In genomic region chr3:197352382-197352781, GRCh38 we compare ENCODE assay signal across 11 cellular contexts. TPM values are rescaled to one million over a fixed set of nuclear protein-coding genes. Genes with fewer than 3 reads are reported as not detected.
DNase-seq lines count a peak whose midpoint lies in the region; ATAC-seq, FAIRE-seq and TF ChIP-seq lines count a peak whose summit lies in the region.
"Had no signal": no experiment of that assay in that cellular context is flagged by ENCODE, and none has a peak within 500 bp of the region (broad histone marks: within the 10 kb centered on the region; RNA-seq: fewer than 3 reads in every experiment).

No MANE protein-coding gene starts in this region.

- TF ChIP-seq POLR2A in stomach (IDR thresholded peaks at IDR 0.05), result no peak

- H3K27ac ChIP-seq in HEK293 (ENCODE audit: extremely low read depth, low read depth, low read length) (no peak overlapping the region), astrocyte (ENCODE audit: low read depth, low read length) (peak overlapping the region; percentile 72), right cardiac atrium (ENCODE audit: low read length) (peak overlapping the region; percentile 77), stomach (peak overlapping the region in 1 of 5 donors; percentile 22)

- H3K27ac Mint-ChIP-seq in astrocyte (ENCODE audit: unreplicated experiment), result no peak overlapping the region

- no peak overlapping the region for H3K4me3 Mint-ChIP-seq in astrocyte (ENCODE audit: unreplicated experiment)
- H3K4me3 Mint-ChIP-seq: central memory CD8-positive, alpha-beta T cell had no signal

- no peak overlapping the region for H3K4me3 ChIP-seq in HEK293 (ENCODE audit: low read depth, low read length)
- H3K4me3 ChIP-seq in astrocyte (ENCODE audit: insufficient read depth, low read depth, low read length), result no peak overlapping the region
- no peak overlapping the region for H3K4me3 ChIP-seq in right cardiac atrium (ENCODE audit: low read length)
- no peak overlapping the region for H3K4me3 ChIP-seq in stomach

- H3K79me2 ChIP-seq in astrocyte (ENCODE audit: insufficient read depth, low read length), result no peaks in the 10 kb centered on the region

- intact Hi-C loops in right cardiac atrium (cut with DNase I) (no loop called here), stomach (cut with DNase I; ENCODE audit: low total_unique reads) (no loop called here)

- peak; percentile 79 to 82 for ATAC-seq in right cardiac atrium
- no peak for ATAC-seq in GM21576 (IDR thresholded peaks at IDR 0.05; ENCODE audit: unreplicated experiment)

- H2AFZ ChIP-seq in astrocyte (ENCODE audit: low read depth, low read length), result no peak overlapping the region

- H3K4me2 ChIP-seq in astrocyte (ENCODE audit: low read length), result no peak overlapping the region

- H3K27me3 ChIP-seq in astrocyte (ENCODE audit: insufficient read depth, low read length) (no peaks in the 10 kb centered on the region), right cardiac atrium (ENCODE audit: control insufficient read depth, insufficient read depth) (no peaks in the 10 kb centered on the region), stomach (no peaks in the 10 kb centered on the region)

- FAIRE-seq in astrocyte (lab: Jason Lieb, UNC), result no peak

- H3K9ac ChIP-seq in astrocyte (ENCODE audit: low read length), result no peak overlapping the region

- DNase-seq in astrocyte (ENCODE audit: low read depth) (peak; percentile 89), right cardiac atrium (peak; percentile 65 to 86 (median 80)), stomach (peak; percentile 67), NCI-H2029 treated with DMSO at 0.1 percent for 48 hours (lab: John Stamatoyannopoulos, UW) (no peak), NCI-H446 (lab: John Stamatoyannopoulos, UW) (no peak), DMS153 (lab: John Stamatoyannopoulos, UW) (no peak)
- DNase-seq: DMS53, MV-4-11 had no signal

- no peaks in the 10 kb centered on the region for H3K36me3 ChIP-seq in HEK293 (ENCODE audit: control insufficient read depth in 2 of 2, insufficient read depth in 1 of 2, low read length in 2 of 2)
- no peaks in the 10 kb centered on the region for H3K36me3 ChIP-seq in astrocyte (ENCODE audit: insufficient read depth, low read length)
- no peaks in the 10 kb centered on the region for H3K36me3 ChIP-seq in stomach

- H3K9me3 Mint-ChIP-seq in astrocyte (ENCODE audit: unreplicated experiment), result peaks cover 8% of the 10 kb centered on the region
- H3K9me3 Mint-ChIP-seq: central memory CD8-positive, alpha-beta T cell had no signal

- TF ChIP-seq CTCF in HEK293 (tag by site-specific recombination; IDR thresholded peaks at IDR 0.05) (no peak), astrocyte (IDR thresholded peaks at IDR 0.05; ENCODE audit: insufficient read depth, low read depth, low read length) (no peak), stomach (IDR thresholded peaks at IDR 0.05) (no peak)

- POLR2A ChIA-PET in HEK293 (lab: Yijun Ruan, JAX), result no interaction called here

- no peaks in the 10 kb centered on the region for H4K20me1 ChIP-seq in astrocyte (ENCODE audit: insufficient read depth, low read length)

- peaks cover 32% of the 10 kb centered on the region for H3K4me1 Mint-ChIP-seq in astrocyte (ENCODE audit: low read depth, unreplicated experiment)
- H3K4me1 Mint-ChIP-seq: central memory CD8-positive, alpha-beta T cell had no signal

- WGBS in right cardiac atrium, result 34% methylated on average over 5 of the region's 5 CpGs
- WGBS in stomach, 5 donors, result 28 to 49% (median 44%) methylated on average over 5 of the region's 5 CpGs

- H3K36me3 Mint-ChIP-seq in astrocyte (ENCODE audit: low read depth, unreplicated experiment), result no peaks in the 10 kb centered on the region

- H3K4me1 ChIP-seq in HEK293 (ENCODE audit: control insufficient read depth, insufficient read depth, low read length) (no peaks in the 10 kb centered on the region), astrocyte (ENCODE audit: insufficient read depth, low read length) (peaks cover 32% of the 10 kb centered on the region), right cardiac atrium (ENCODE audit: control insufficient read depth, insufficient read depth, low read length) (peaks cover 2% of the 10 kb centered on the region), stomach (peaks cover 0 to 41% (median 23%) of the 10 kb centered on the region in 4 donors)

- CTCF ChIA-PET in HEK293 (lab: Yijun Ruan, JAX), result no interaction called here

- peaks cover 2% of the 10 kb centered on the region for H3K27me3 Mint-ChIP-seq in astrocyte (ENCODE audit: low read depth, unreplicated experiment)

- no peak for TF ChIP-seq EP300 in stomach (IDR thresholded peaks at IDR 0.05)

- H3K9me3 ChIP-seq in HEK293 (ENCODE audit: control insufficient read depth, insufficient read depth, low read depth, low read length), result no peaks in the 10 kb centered on the region
- no peaks in the 10 kb centered on the region for H3K9me3 ChIP-seq in astrocyte (ENCODE audit: insufficient read depth, low read depth, low read length)
- no peaks in the 10 kb centered on the region for H3K9me3 ChIP-seq in right cardiac atrium (ENCODE audit: control insufficient read depth, low read length)
- no peaks in the 10 kb centered on the region for H3K9me3 ChIP-seq in stomach

TF ChIP-seq in HEK293, 187 proteins besides CTCF, POLR2A, EP300 and RAD21:
- TF ChIP-seq ZBTB17 (tag by site-specific recombination; IDR thresholded peaks at IDR 0.05) (0 out of 2 replicates have a peak, but pooled peaks have one; percentile 13), ZNF501 (tag by site-specific recombination; IDR thresholded peaks at IDR 0.05) (no peak), ZNF48 (tag by site-specific recombination; IDR thresholded peaks at IDR 0.05) (no peak)
TF ChIP-seq in HEK293: peak in this region for 1.

RNA-seq across cellular contexts. Expression of gene DLG1, which starts 54.0 kb away (rescaled TPM):
- total RNA-seq in astrocyte, result 161 and 210 TPM in 2 replicates
- total RNA-seq in right cardiac atrium, result 10 to 100 TPM; 51.1 to 55.0 (median 53.0) TPM
- 14.6 TPM for polyA plus RNA-seq in right cardiac atrium
- total RNA-seq in stomach, result 100 to 1,000 TPM in 3 of 5 donors, 10 to 100 TPM in 2; 89.9 to 173 (median 147) TPM
- polyA plus RNA-seq in stomach, result 10 to 100 TPM; 17.9 to 26.9 (median 23.7) TPM

Comparison
In these comparisons a context has a peak if more than half of its experiments do, and no peak if none do; other contexts are left out.
1. DNase-seq: peak in astrocyte (single experiment), right cardiac atrium (3 of 3) and stomach (single experiment); none in NCI-H2029 treated with DMSO at 0.1 percent for 48 hours (single experiment), NCI-H446 (0 of 2) and DMS153 (single experiment).